ENCODE assay signal across 1 cellular context in the genomic region with DNA sequence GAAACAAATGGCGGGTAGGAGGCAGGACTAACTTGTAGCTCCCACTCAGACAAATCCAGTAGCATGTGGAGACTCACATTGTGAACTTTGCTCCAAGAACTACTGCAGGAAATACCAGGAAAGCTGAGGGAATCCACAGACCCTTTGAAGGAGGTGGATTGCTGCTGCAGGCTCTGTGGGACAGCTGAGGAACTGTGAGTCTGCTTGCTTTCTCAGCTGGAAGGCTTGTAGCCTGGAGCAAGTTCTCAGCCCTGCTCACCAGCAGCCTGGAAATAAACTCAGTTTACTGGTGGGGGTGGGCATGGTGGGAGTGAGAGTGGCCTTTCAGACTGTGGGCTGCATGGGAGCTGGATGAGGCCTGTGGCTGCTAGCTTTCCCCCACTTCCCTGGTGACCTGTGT.
TF ChIP-seq lines count a peak whose summit lies in the region.

No MANE protein-coding gene starts in this region.

TF ChIP-seq in HepG2, 621 proteins besides CTCF, POLR2A, EP300 and RAD21:
- TF ChIP-seq, protein P1, sequence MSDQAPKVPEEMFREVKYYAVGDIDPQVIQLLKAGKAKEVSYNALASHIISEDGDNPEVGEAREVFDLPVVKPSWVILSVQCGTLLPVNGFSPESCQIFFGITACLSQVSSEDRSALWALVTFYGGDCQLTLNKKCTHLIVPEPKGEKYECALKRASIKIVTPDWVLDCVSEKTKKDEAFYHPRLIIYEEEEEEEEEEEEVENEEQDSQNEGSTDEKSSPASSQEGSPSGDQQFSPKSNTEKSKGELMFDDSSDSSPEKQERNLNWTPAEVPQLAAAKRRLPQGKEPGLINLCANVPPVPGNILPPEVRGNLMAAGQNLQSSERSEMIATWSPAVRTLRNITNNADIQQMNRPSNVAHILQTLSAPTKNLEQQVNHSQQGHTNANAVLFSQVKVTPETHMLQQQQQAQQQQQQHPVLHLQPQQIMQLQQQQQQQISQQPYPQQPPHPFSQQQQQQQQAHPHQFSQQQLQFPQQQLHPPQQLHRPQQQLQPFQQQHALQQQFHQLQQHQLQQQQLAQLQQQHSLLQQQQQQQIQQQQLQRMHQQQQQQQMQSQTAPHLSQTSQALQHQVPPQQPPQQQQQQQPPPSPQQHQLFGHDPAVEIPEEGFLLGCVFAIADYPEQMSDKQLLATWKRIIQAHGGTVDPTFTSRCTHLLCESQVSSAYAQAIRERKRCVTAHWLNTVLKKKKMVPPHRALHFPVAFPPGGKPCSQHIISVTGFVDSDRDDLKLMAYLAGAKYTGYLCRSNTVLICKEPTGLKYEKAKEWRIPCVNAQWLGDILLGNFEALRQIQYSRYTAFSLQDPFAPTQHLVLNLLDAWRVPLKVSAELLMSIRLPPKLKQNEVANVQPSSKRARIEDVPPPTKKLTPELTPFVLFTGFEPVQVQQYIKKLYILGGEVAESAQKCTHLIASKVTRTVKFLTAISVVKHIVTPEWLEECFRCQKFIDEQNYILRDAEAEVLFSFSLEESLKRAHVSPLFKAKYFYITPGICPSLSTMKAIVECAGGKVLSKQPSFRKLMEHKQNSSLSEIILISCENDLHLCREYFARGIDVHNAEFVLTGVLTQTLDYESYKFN (CRISPR knock-in tag; conservative IDR thresholded peaks at IDR 0.05): no peak
- TF ChIP-seq GABPB1 (CRISPR knock-in tag; IDR thresholded peaks at IDR 0.05) (no peak), ZNF329 (CRISPR knock-in tag; IDR thresholded peaks at IDR 0.05; ENCODE audit: low read depth) (no peak), WIZ (CRISPR knock-in tag; IDR thresholded peaks at IDR 0.05) (no peak), HDAC1 (CRISPR knock-in tag; IDR thresholded peaks at IDR 0.05) (no peak), ZNF496 (CRISPR knock-in tag; IDR thresholded peaks at IDR 0.05; ENCODE audit: insufficient replicate concordance) (no peak), FOXK1 (CRISPR knock-in tag; IDR thresholded peaks at IDR 0.05; ENCODE audit: borderline replicate concordance, low read depth) (no peak), GTF2F1 (IDR thresholded peaks at IDR 0.05; ENCODE audit: low read length) (no peak), GZF1 (CRISPR knock-in tag; IDR thresholded peaks at IDR 0.05) (no peak), DRAP1 (CRISPR knock-in tag; IDR thresholded peaks at IDR 0.05) (no peak), ZNF577 (CRISPR knock-in tag; IDR thresholded peaks at IDR 0.05; ENCODE audit: borderline replicate concordance, low read depth) (no peak), ADNP (CRISPR knock-in tag; IDR thresholded peaks at IDR 0.05) (no peak), CEBPG (CRISPR knock-in tag; IDR thresholded peaks at IDR 0.05) (no peak), NR0B2 (CRISPR knock-in tag; IDR thresholded peaks at IDR 0.05) (no peak), IRF1 (CRISPR knock-in tag; IDR thresholded peaks at IDR 0.05; ENCODE audit: low read depth) (no peak), ZNF782 (CRISPR knock-in tag; IDR thresholded peaks at IDR 0.05; ENCODE audit: borderline replicate concordance) (no peak), GATAD1 (CRISPR knock-in tag; IDR thresholded peaks at IDR 0.05) (no peak), XRCC5 (optimal IDR thresholded peaks at IDR 0.05; ENCODE audit: low read length) (no peak)
- TF ChIP-seq, protein P2, sequence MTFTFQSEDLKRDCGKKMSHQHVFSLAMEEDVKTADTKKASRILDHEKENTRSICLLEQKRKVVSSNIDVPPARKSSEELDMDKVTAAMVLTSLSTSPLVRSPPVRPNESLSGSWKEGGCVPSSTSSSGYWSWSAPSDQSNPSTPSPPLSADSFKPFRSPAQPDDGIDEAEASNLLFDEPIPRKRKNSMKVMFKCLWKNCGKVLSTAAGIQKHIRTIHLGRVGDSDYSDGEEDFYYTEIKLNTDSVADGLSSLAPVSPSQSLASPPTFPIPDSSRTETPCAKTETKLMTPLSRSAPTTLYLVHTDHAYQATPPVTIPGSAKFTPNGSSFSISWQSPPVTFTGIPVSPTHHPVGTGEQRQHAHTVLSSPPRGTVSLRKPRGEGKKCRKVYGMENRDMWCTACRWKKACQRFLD (CRISPR knock-in tag; IDR thresholded peaks at IDR 0.05; ENCODE audit: borderline replicate concordance): no peak
- TF ChIP-seq, protein P3, sequence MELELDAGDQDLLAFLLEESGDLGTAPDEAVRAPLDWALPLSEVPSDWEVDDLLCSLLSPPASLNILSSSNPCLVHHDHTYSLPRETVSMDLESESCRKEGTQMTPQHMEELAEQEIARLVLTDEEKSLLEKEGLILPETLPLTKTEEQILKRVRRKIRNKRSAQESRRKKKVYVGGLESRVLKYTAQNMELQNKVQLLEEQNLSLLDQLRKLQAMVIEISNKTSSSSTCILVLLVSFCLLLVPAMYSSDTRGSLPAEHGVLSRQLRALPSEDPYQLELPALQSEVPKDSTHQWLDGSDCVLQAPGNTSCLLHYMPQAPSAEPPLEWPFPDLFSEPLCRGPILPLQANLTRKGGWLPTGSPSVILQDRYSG (CRISPR knock-in tag; IDR thresholded peaks at IDR 0.05): no peak
